In genomic region chr5:143140492-143141231, GRCh38 we compare ENCODE assay signal across 13 cellular contexts.
DNase-seq lines count a peak whose midpoint lies in the region; ATAC-seq and TF ChIP-seq lines count a peak whose summit lies in the region.
"Had no signal": no experiment of that assay in that cellular context is flagged by ENCODE, and none has a peak within 500 bp of the region (broad histone marks: within the 10 kb centered on the region; RNA-seq: fewer than 3 reads in every experiment).

No MANE protein-coding gene starts in this region.

- no peak overlapping the region for H3K4me3 ChIP-seq in LNCaP clone FGC (ENCODE audit: low read depth, low read length)
- no peak overlapping the region for H3K4me3 ChIP-seq in adrenal gland
- H3K4me3 ChIP-seq: SJCRH30 had no signal

- ATAC-seq in left colon = peak; percentile 100

- TF ChIP-seq POLR2A in adrenal gland (IDR thresholded peaks at IDR 0.05) = no peak

- H3K9me3 ChIP-seq in adrenal gland (replicated peaks in 1 of 3) = no peaks in the 10 kb centered on the region
- H3K9me3 ChIP-seq: SJCRH30 had no signal

- DNase-seq in LNCaP clone FGC (ENCODE audit: low read depth) (peak; percentile 98), NCI-H69 (lab: John Stamatoyannopoulos, UW) (peak; percentile 99), left colon (peak; percentile 50 to 81), T1000 (lab: John Stamatoyannopoulos, UW) (no peak), GDM1 (lab: John Stamatoyannopoulos, UW) (no peak), epidermal melanocyte (ENCODE audit: insufficient read length, low spot score) (no peak), adrenal gland (no peak)
- DNase-seq: activated CD8-positive, alpha-beta memory T cell treated with anti-CD3 and anti-CD28 coated beads for 24 hours; activated effector memory CD4-positive, alpha-beta T cell treated with Interleukin-2 at 50 U/mL for 16 hours; stimulated activated CD4-positive, alpha-beta T cell treated with anti-CD3 and anti-CD28 coated beads, Interleukin-1b, Interleukin-23, amount 100 ng/mL, for 48 hours; trophoblast cell had no signal

- intact Hi-C loops in left colon (cut with DNase I, micrococcal nuclease) = no loop called here
- intact Hi-C loops in adrenal gland (cut with DNase I) = no loop called here

- no peaks in the 10 kb centered on the region for H3K36me3 ChIP-seq in adrenal gland (replicated peaks in 1 of 2)
- H3K36me3 ChIP-seq: SJCRH30 had no signal

- peaks cover 0 to 1% of the 10 kb centered on the region in 2 donors for H3K4me1 ChIP-seq in adrenal gland (replicated peaks in 1 of 2)

- TF ChIP-seq CTCF in 22Rv1 (IDR thresholded peaks at IDR 0.05) (no peak), LNCaP clone FGC (IDR thresholded peaks at IDR 0.05; ENCODE audit: control insufficient read depth, extremely low read depth, insufficient read depth) (no peak), adrenal gland (IDR thresholded peaks at IDR 0.05) (no peak)

- H3K27me3 ChIP-seq in adrenal gland = no peaks in the 10 kb centered on the region
- H3K27me3 ChIP-seq: SJCRH30 had no signal

- WGBS in adrenal gland, 4 donors = 88 to 92% (median 89%) methylated on average over 9 of the region's 9 CpGs

- H3K27ac ChIP-seq in 22Rv1 (peak overlapping the region; percentile 22), adrenal gland (no peak overlapping the region)
- H3K27ac ChIP-seq: SJCRH30 had no signal

Comparison
In these comparisons a context has a peak if more than half of its experiments do, and no peak if none do; other contexts are left out.
1. DNase-seq: peak in LNCaP clone FGC (single experiment), NCI-H69 (single experiment) and left colon (2 of 2); none in T1000 (single experiment), GDM1 (single experiment), epidermal melanocyte (single experiment) and adrenal gland (0 of 7).